Comparison of ENCODE assay signal across 1 cellular context in genomic region chr9:95458666-95459065, GRCh38.
TF ChIP-seq lines count a peak whose summit lies in the region.

No MANE protein-coding gene starts in this region.

TF ChIP-seq in SK-N-SH, 30 proteins besides CTCF, POLR2A, EP300 and RAD21 (continued from another document):
- TF ChIP-seq, protein P1, sequence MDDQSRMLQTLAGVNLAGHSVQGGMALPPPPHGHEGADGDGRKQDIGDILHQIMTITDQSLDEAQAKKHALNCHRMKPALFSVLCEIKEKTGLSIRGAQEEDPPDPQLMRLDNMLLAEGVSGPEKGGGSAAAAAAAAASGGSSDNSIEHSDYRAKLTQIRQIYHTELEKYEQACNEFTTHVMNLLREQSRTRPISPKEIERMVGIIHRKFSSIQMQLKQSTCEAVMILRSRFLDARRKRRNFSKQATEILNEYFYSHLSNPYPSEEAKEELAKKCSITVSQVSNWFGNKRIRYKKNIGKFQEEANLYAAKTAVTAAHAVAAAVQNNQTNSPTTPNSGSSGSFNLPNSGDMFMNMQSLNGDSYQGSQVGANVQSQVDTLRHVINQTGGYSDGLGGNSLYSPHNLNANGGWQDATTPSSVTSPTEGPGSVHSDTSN (IDR thresholded peaks at IDR 0.05) = 0 out of 2 replicates have a peak, but pooled peaks have one; percentile 18
- TF ChIP-seq CHD2 (IDR thresholded peaks at IDR 0.05; ENCODE audit: low read length, partially characterized antibody) = peak; percentile 89
- TF ChIP-seq MXI1 (IDR thresholded peaks at IDR 0.05; ENCODE audit: low read depth, low read length) = peak; percentile 74; the same call in 1 of the 2 replicates
